In genomic region chr9:124501771-124502320, GRCh38 we compare ENCODE assay signal across 18 cellular contexts. TPM values are rescaled to one million over a fixed set of nuclear protein-coding genes. Genes with fewer than 3 reads are reported as not detected.
DNase-seq lines count a peak whose midpoint lies in the region; ATAC-seq, FAIRE-seq and TF ChIP-seq lines count a peak whose summit lies in the region.
"Had no signal": no experiment of that assay in that cellular context is flagged by ENCODE, and none has a peak within 500 bp of the region (broad histone marks: within the 10 kb centered on the region; RNA-seq: fewer than 3 reads in every experiment).

No MANE protein-coding gene starts in this region.

- FAIRE-seq in kidney (lab: Jason Lieb, UNC): no peak
- FAIRE-seq: GM19239 had no signal

- H3K9me3 Mint-ChIP-seq in central memory CD8-positive, alpha-beta T cell: no peaks in the 10 kb centered on the region
- H3K9me3 Mint-ChIP-seq: HFFc6 had no signal

- H3K4me1 Mint-ChIP-seq in central memory CD8-positive, alpha-beta T cell: peaks cover 8% of the 10 kb centered on the region

- TF ChIP-seq CTCF in SK-N-SH (IDR thresholded peaks at IDR 0.05): no peak
- TF ChIP-seq CTCF in kidney (IDR thresholded peaks at IDR 0.05; ENCODE audit: borderline replicate concordance, extremely low read depth, insufficient read depth): no peak
- no peak for TF ChIP-seq CTCF in spleen (IDR thresholded peaks at IDR 0.05 in 8 of 11, conservative IDR thresholded peaks at IDR 0.05 in 3 of 11)

- H3F3A ChIP-seq in SK-N-SH (replicated peaks; ENCODE audit: insufficient read depth): no peaks in the 10 kb centered on the region

- CTCF ChIA-PET in SK-N-SH (lab: Yijun Ruan, JAX): interaction anchor here (1.0 to 4.1 kb wide), 7 partner anchors 8 to 352 kb away, joined by 3 to 19 read pairs (median 5); partner anchors contain the start of gene WDR38

- DNase-seq in SK-N-SH (peak; percentile 21), kidney (peak; percentile 32), spleen (peak; percentile 56)
- DNase-seq in central memory CD8-positive, alpha-beta T cell (ENCODE audit: low spot score in 2 of 2): no peak
- no peak for DNase-seq in activated effector memory CD4-positive, alpha-beta T cell treated with anti-CD3 and anti-CD28 coated beads, Interleukin-2, amount 50 U/mL, for 16 hours
- DNase-seq: ACHN; CD4-positive, CD25-positive, alpha-beta regulatory T cell; DMS53; GF-D8; H9; HFFc6 had no signal

- H3K27ac ChIP-seq in SK-N-SH (ENCODE audit: low read depth in 2 of 2, low read length in 1 of 2): no peak overlapping the region
- no peak overlapping the region for H3K27ac ChIP-seq in kidney (ENCODE audit: low read depth in 2 of 2, low read length in 2 of 2)
- peak overlapping the region in 6 of 8 donors; percentile 32 to 89 (median 83) for H3K27ac ChIP-seq in spleen
- H3K27ac ChIP-seq: BLaER1 treated with 17β-estradiol and CSF1 and Interleukin-3, amounts not matched to agents 10 nM and 100 nM had no signal

- no peak overlapping the region for H3K4me3 ChIP-seq in SK-N-SH (ENCODE audit: low read depth in 2 of 2, low read length in 1 of 2)
- H3K4me3 ChIP-seq in kidney (ENCODE audit: low read length in 2 of 2): no peak overlapping the region
- peak overlapping the region in 7 of 8 donors; percentile 38 to 76 (median 46) for H3K4me3 ChIP-seq in spleen
- H3K4me3 ChIP-seq: BLaER1 treated with 17β-estradiol and CSF1 and Interleukin-3, amounts not matched to agents 10 nM and 100 nM; GM23338 had no signal

- H3K9ac ChIP-seq in SK-N-SH: no peak overlapping the region
- no peak overlapping the region for H3K9ac ChIP-seq in kidney (ENCODE audit: low read length in 2 of 2)
- H3K9ac ChIP-seq: BLaER1 treated with 17β-estradiol and CSF1 and Interleukin-3, amounts not matched to agents 10 nM and 100 nM had no signal

- ATAC-seq in SK-N-SH treated with all-trans-retinoic acid at 6 μM for 48 hours: no peak
- ATAC-seq in central memory CD8-positive, alpha-beta T cell (replicated peaks; ENCODE audit: extremely low read depth, poor library complexity, severe bottlenecking): no peak
- no peak for ATAC-seq in GM21825 (IDR thresholded peaks at IDR 0.05; ENCODE audit: unreplicated experiment)

- intact Hi-C loops in kidney (cut with DNase I) (no loop called here), spleen (cut with DNase I; ENCODE audit: low total_unique reads) (no loop called here)

- no peaks in the 10 kb centered on the region for H3K9me2 ChIP-seq in SK-N-SH

- no peak for TF ChIP-seq POLR2A in spleen (IDR thresholded peaks at IDR 0.05)

- H3K27me3 ChIP-seq in SK-N-SH (ENCODE audit: insufficient read depth) (peaks cover 51% of the 10 kb centered on the region), spleen (replicated peaks in 1 of 7) (peaks cover 0 to 81% (median 33%) of the 10 kb centered on the region in 7 donors)

- TF ChIP-seq RAD21 in SK-N-SH (IDR thresholded peaks at IDR 0.05; ENCODE audit: low read length): no peak

- H3K4me3 Mint-ChIP-seq in central memory CD8-positive, alpha-beta T cell: peak overlapping the region; percentile 18
- H3K4me3 Mint-ChIP-seq: CD4-positive, CD25-positive, alpha-beta regulatory T cell; GM23338; HFFc6 had no signal

- no peak for TF ChIP-seq EP300 in SK-N-SH (IDR thresholded peaks at IDR 0.05; ENCODE audit: borderline replicate concordance in 1 of 2, low read depth in 1 of 2, low read length in 1 of 2)

- H3K4me2 ChIP-seq in SK-N-SH: no peak overlapping the region
- H3K4me2 ChIP-seq: BLaER1 treated with 17β-estradiol and CSF1 and Interleukin-3, amounts not matched to agents 10 nM and 100 nM; GM23338 had no signal

- no peak overlapping the region for H2AFZ ChIP-seq in SK-N-SH (ENCODE audit: low read depth)
- H2AFZ ChIP-seq: GM23338 had no signal

- 73% methylated on average over 11 of the region's 11 CpGs for WGBS in SK-N-SH (ENCODE audit: low lambda C conversion rate)
- 66 to 78% (median 69%) methylated on average over 9 to 11 of the region's 11 CpGs for WGBS in spleen, 5 donors

- H3K9me3 ChIP-seq in SK-N-SH (no peaks in the 10 kb centered on the region), kidney (ENCODE audit: control insufficient read depth in 1 of 2, low read length in 2 of 2) (no peaks in the 10 kb centered on the region), spleen (no peaks in the 10 kb centered on the region)

- no peaks in the 10 kb centered on the region for H3K36me3 ChIP-seq in SK-N-SH (replicated peaks in 1 of 2; ENCODE audit: control insufficient read depth in 1 of 2, insufficient read depth in 2 of 2, low read length in 1 of 2)
- H3K36me3 ChIP-seq in kidney (ENCODE audit: control insufficient read depth in 1 of 2, insufficient read depth in 2 of 2, low read length in 2 of 2): no peaks in the 10 kb centered on the region
- H3K36me3 ChIP-seq in spleen: peaks cover 0 to 21% (median 0%) of the 10 kb centered on the region in 6 donors
- H3K36me3 ChIP-seq: BLaER1 treated with 17β-estradiol and CSF1 and Interleukin-3, amounts not matched to agents 10 nM and 100 nM had no signal

- POLR2A ChIA-PET in SK-N-SH (lab: Yijun Ruan, JAX): no interaction called here

- H3K27me3 Mint-ChIP-seq in central memory CD8-positive, alpha-beta T cell: peaks cover 73% of the 10 kb centered on the region

- H3K4me1 ChIP-seq in SK-N-SH (ENCODE audit: control insufficient read depth in 1 of 2, insufficient read depth in 2 of 2, low read depth in 1 of 2, low read length in 1 of 2) (no peaks in the 10 kb centered on the region; a peak in 1 of 4 replicates), kidney (ENCODE audit: control insufficient read depth in 1 of 2, insufficient read depth in 1 of 2, low read depth in 1 of 2, low read length in 2 of 2) (no peaks in the 10 kb centered on the region), spleen (peaks cover 0 to 77% (median 27%) of the 10 kb centered on the region in 6 donors)

- H3K36me3 Mint-ChIP-seq in central memory CD8-positive, alpha-beta T cell (ENCODE audit: insufficient read depth): no peaks in the 10 kb centered on the region
- H3K36me3 Mint-ChIP-seq: CD4-positive, CD25-positive, alpha-beta regulatory T cell had no signal

- H4K20me1 ChIP-seq in SK-N-SH (ENCODE audit: insufficient read depth): no peaks in the 10 kb centered on the region

- H3K27ac Mint-ChIP-seq in central memory CD8-positive, alpha-beta T cell (ENCODE audit: low read depth): no peak overlapping the region
- H3K27ac Mint-ChIP-seq: GM23338, H9, HFFc6 had no signal

- H3K79me2 ChIP-seq in SK-N-SH (ENCODE audit: insufficient read depth): no peaks in the 10 kb centered on the region

TF ChIP-seq in SK-N-SH, 30 proteins besides CTCF, POLR2A, EP300 and RAD21:
- TF ChIP-seq YY1 (IDR thresholded peaks at IDR 0.05; ENCODE audit: low read depth): no peak
- no peak for TF ChIP-seq GATA2 (CRISPR knock-in tag; IDR thresholded peaks at IDR 0.05)
- no peak for TF ChIP-seq TCF12 (IDR thresholded peaks at IDR 0.05)
- no peak for TF ChIP-seq GABPA (IDR thresholded peaks at IDR 0.05; ENCODE audit: low read depth)
- TF ChIP-seq RFX5 (IDR thresholded peaks at IDR 0.05; ENCODE audit: low read length): no peak

TF ChIP-seq in SK-N-SH treated with all-trans-retinoic acid at 6 μM for 48 hours, 23 proteins besides CTCF, POLR2A, EP300 and RAD21:
- TF ChIP-seq ZFP30 (CRISPR knock-in tag; IDR thresholded peaks at IDR 0.05) (no peak), ARNTL (CRISPR knock-in tag; IDR thresholded peaks at IDR 0.05; ENCODE audit: borderline replicate concordance, low read depth) (no peak), TOX (CRISPR knock-in tag; IDR thresholded peaks at IDR 0.05; ENCODE audit: borderline replicate concordance) (no peak)

RNA-seq across cellular contexts. Expression of gene NR5A1, which starts 5.4 kb away (rescaled TPM):
- polyA plus RNA-seq in SK-N-SH (2012; rRNA removed) (not detected in 2 replicates), kidney (ENCODE audit: insufficient read depth, low read depth, low replicate concordance) (not detected), spleen (100 to 1,000 TPM in 1 of 3 donors, 10 to 100 TPM in 2; 46.5 to 182 (median 65.0) TPM)
- not detected in 2 replicates for polyA plus RNA-seq in SK-N-SH (2012; cell fraction: cytosol; rRNA removed)
- 0.02 and 0.09 TPM in 2 replicates for polyA plus RNA-seq in SK-N-SH (2012; cell fraction: nucleus; rRNA removed)
- total RNA-seq in kidney (not detected), spleen (100 to 1,000 TPM; 127 to 378 (median 231) TPM)
- total RNA-seq: A172; CD4-positive, CD25-positive, alpha-beta regulatory T cell; HFFc6; HT1080 had no signal
- polyA plus RNA-seq: CD4-positive, CD25-positive, alpha-beta regulatory T cell; GM23338 had no signal

RNA-seq across cellular contexts. Expression of gene ADGRD2, which starts 51.6 kb away (rescaled TPM):
- polyA plus RNA-seq in SK-N-SH (2012; rRNA removed) (0.05 and 0.10 TPM in 2 replicates), kidney (ENCODE audit: insufficient read depth, low read depth, low replicate concordance) (not detected), spleen (under 1 TPM in 1 of 3 donors, not detected in 2; 0.15 TPM)
- not detected in 2 replicates for polyA plus RNA-seq in SK-N-SH (2012; cell fraction: cytosol; rRNA removed)
- polyA plus RNA-seq in SK-N-SH (2012; cell fraction: nucleus; rRNA removed): 0.11 and 0.31 TPM in 2 replicates
- total RNA-seq in kidney (not detected), spleen (under 1 TPM in 4 of 7 donors, not detected in 3; 0.18 to 0.50 (median 0.33) TPM)
- total RNA-seq: A172; CD4-positive, CD25-positive, alpha-beta regulatory T cell; HFFc6; HT1080 had no signal
- polyA plus RNA-seq: CD4-positive, CD25-positive, alpha-beta regulatory T cell had no signal

Comparison
In these comparisons a context has a peak if more than half of its experiments do, and no peak if none do; other contexts are left out.
1. DNase-seq: peak in SK-N-SH (single experiment), kidney (single experiment) and spleen (single experiment); none in central memory CD8-positive, alpha-beta T cell (0 of 2) and activated effector memory CD4-positive, alpha-beta T cell treated with anti-CD3 and anti-CD28 coated beads, Interleukin-2, amount 50 U/mL, for 16 hours (single experiment).
2. H3K27ac ChIP-seq: peak in spleen (6 of 8); none in SK-N-SH (0 of 2) and kidney (0 of 2).
3. H3K4me3 ChIP-seq: peak in spleen (7 of 8); none in SK-N-SH (0 of 2) and kidney (0 of 2).
4. RNA of gene NR5A1, which starts 5.4 kb away (polyA plus RNA-seq): 46.5 to 182 TPM in spleen; 0.02 to 0.09 TPM in SK-N-SH and not detected in kidney (single experiment); every median in the first group is over 10 times any median in the second.